Comparison of ENCODE assay signal across 8 cellular contexts in the genomic region with DNA sequence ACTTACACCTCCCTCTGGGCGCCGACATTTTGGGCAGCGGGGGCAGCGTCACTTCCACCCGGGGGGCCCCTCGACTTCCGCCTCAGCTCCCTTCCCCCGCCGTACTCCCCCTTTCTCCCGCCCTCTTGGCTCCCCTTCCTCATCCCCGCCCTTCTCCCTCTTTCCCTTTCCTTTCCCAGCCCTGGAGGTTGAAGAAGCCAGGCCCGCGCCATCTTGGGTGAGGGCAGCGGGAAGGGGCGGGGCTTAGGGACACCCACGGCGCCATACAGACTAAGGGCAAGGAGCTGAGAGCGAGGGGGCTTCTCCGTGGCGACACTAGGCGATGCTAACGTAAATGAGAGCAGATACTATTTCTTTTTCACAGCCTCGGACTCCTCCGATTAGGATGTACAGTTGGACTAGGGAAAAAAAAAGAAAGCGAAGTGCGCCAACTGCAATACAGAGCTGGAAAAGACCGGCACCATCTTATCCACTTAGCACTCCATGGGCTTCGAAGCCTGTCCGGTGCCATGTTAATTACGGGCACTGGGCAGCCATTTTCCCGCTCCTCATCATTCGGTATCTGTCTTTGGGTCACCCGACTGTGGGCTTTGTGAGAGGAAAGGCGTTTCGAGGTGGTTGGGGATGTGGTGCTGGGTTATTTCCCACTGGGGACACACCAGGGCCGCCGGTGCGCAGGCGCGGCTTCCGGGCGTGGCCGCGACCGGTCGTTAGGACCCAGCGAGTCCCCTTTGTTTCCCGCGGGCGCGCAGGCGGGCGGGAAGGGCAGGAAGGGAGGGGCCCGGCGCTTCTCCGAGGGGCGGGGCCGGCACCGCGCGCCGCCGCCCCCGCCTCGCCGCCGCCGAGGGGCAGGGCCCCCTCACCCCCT. TPM values are rescaled to one million over a fixed set of nuclear protein-coding genes. Genes with fewer than 3 reads are reported as not detected.
DNase-seq lines count a peak whose midpoint lies in the region; ATAC-seq and TF ChIP-seq lines count a peak whose summit lies in the region.

A gene with protein sequence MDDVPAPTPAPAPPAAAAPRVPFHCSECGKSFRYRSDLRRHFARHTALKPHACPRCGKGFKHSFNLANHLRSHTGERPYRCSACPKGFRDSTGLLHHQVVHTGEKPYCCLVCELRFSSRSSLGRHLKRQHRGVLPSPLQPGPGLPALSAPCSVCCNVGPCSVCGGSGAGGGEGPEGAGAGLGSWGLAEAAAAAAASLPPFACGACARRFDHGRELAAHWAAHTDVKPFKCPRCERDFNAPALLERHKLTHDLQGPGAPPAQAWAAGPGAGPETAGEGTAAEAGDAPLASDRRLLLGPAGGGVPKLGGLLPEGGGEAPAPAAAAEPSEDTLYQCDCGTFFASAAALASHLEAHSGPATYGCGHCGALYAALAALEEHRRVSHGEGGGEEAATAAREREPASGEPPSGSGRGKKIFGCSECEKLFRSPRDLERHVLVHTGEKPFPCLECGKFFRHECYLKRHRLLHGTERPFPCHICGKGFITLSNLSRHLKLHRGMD (minus strand): TSS at position 50 of the 868 bp plus-strand sequence. CDS start 1,652 bp downstream, outside the sequence.
A gene with protein sequence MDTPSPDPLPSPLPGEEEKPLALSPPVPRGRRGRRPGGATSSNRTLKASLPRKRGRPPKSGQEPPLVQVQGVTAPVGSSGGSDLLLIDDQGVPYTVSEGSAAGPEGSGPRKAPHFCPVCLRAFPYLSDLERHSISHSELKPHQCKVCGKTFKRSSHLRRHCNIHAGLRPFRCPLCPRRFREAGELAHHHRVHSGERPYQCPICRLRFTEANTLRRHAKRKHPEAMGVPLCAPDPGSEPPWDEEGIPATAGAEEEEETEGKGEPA (plus strand): TSS at position 821 of the 868 bp plus-strand sequence. CDS start 1,825 bp downstream, outside the sequence.

- H3K27me3 ChIP-seq in DOHH2 (ENCODE audit: control insufficient read depth, low read length) (no peaks in the 10 kb centered on the region), fibroblast of lung (ENCODE audit: control insufficient read depth, insufficient read depth, low read length) (no peaks in the 10 kb centered on the region)

- peaks cover 9% of the 10 kb centered on the region for H3K79me2 ChIP-seq in DOHH2 (ENCODE audit: control insufficient read depth, low read length)
- H3K79me2 ChIP-seq in fibroblast of lung (ENCODE audit: control insufficient read depth, insufficient read depth, low read length) = peaks cover 5% of the 10 kb centered on the region

- H3K36me3 ChIP-seq in DOHH2 (ENCODE audit: control insufficient read depth, low read length) = peaks cover 32% of the 10 kb centered on the region
- H3K36me3 ChIP-seq in fibroblast of lung (ENCODE audit: control insufficient read depth, insufficient read depth, low read length) = peaks cover 10% of the 10 kb centered on the region

- H3K27ac ChIP-seq in DOHH2 (ENCODE audit: low read depth, low read length) (peak within 1 kb of the TSS; percentile 88), RWPE1 (peak within 1 kb of the TSS; percentile 98), fibroblast of lung (ENCODE audit: insufficient read depth, low read length) (peak within 1 kb of the TSS; percentile 95)

- peak within 1 kb of the TSS; percentile 96 for H3K4me3 Mint-ChIP-seq in natural killer cell

- H3K4me1 Mint-ChIP-seq in natural killer cell = peaks cover 25 to 41% of the 10 kb centered on the region in 2 donors

- peak; percentile 69 to 85 (median 73) for ATAC-seq in natural killer cell

- H3K9me3 ChIP-seq in DOHH2 (ENCODE audit: control insufficient read depth, insufficient read depth, low read length) (no peaks in the 10 kb centered on the region), fibroblast of lung (ENCODE audit: control insufficient read depth, insufficient read depth, low read depth, low read length) (no peaks in the 10 kb centered on the region)

- no peaks in the 10 kb centered on the region for H3K9me3 Mint-ChIP-seq in natural killer cell

- H3F3A ChIP-seq in DOHH2 (ENCODE audit: control insufficient read depth, insufficient read depth) = peaks cover 16% of the 10 kb centered on the region

- H3K4me1 ChIP-seq in DOHH2 (ENCODE audit: control insufficient read depth, low read length) = peaks cover 36% of the 10 kb centered on the region
- H3K4me1 ChIP-seq in fibroblast of lung (ENCODE audit: control insufficient read depth, extremely low read depth, insufficient read depth, low read length) = peaks cover 4% of the 10 kb centered on the region

- H3K9me2 ChIP-seq in DOHH2 (replicated peaks; ENCODE audit: control insufficient read depth, low read length) = no peaks in the 10 kb centered on the region

- intact Hi-C loops in natural killer cell (cut with micrococcal nuclease) = loop anchor here (1.0 kb wide), 3 partner anchors 12 to 123 kb away; partner anchors contain the start of genes ZNF628 and ZNF784

- no peak for TF ChIP-seq CTCF in DOHH2 (IDR thresholded peaks at IDR 0.05; ENCODE audit: low read depth, low read length, poor library complexity, severe bottlenecking)
- TF ChIP-seq CTCF in RWPE1 (conservative IDR thresholded peaks at IDR 0.05; ENCODE audit: low read depth) = no peak
- no peak for TF ChIP-seq CTCF in fibroblast of lung (conservative IDR thresholded peaks at IDR 0.05 in 1 of 2, IDR thresholded peaks at IDR 0.05 in 1 of 2; ENCODE audit: low read depth in 1 of 2, low read length in 2 of 2)
- TF ChIP-seq CTCF in natural killer cell (IDR thresholded peaks at IDR 0.05) = no peak

- H3K4me2 ChIP-seq in DOHH2 (ENCODE audit: low read length) (peak within 1 kb of the TSS; percentile 84), fibroblast of lung (ENCODE audit: extremely low read depth, insufficient read depth, low read length) (peak within 1 kb of the TSS; percentile 81)

- CTCF ChIA-PET in RWPE1 (lab: Yijun Ruan, JAX) = interaction anchor here (0.5 kb wide), 1 partner anchor 31 kb away, joined by 3 read pairs; no protein-coding TSS in a partner anchor

- peak within 1 kb of the TSS; percentile 98 for H2AFZ ChIP-seq in fibroblast of lung (ENCODE audit: low read length)

- H3K36me3 Mint-ChIP-seq in natural killer cell = no peaks in the 10 kb centered on the region

- H3K4me3 ChIP-seq in DOHH2 (ENCODE audit: low read length) (peak within 1 kb of the TSS; percentile 84), fibroblast of lung (replicated peaks in 1 of 4; ENCODE audit: control extremely low read depth in 1 of 4, insufficient read depth in 1 of 4, low read depth in 3 of 4, low read length in 4 of 4) (peak within 1 kb of the TSS; percentile 70 to 82 (median 76))

- DNase-seq in GOT3 (lab: John Stamatoyannopoulos, UW) = peak; percentile 89
- DNase-seq in LoVo (ENCODE audit: low spot score) = peak; percentile 97
- DNase-seq in RWPE1 (ENCODE audit: low spot score) = peak; percentile 90
- peak; percentile 89 to 92 for DNase-seq in activated T-helper 1 cell treated with anti-CD3 and anti-CD28 coated beads, Interleukin-2, amount 50 U/mL, for 16 hours (ENCODE audit: low read depth in 1 of 2, low spot score in 1 of 2)
- peak; percentile 98 to 99 for DNase-seq in fibroblast of lung (ENCODE audit: low read depth in 2 of 2)
- peak; percentile 93 for DNase-seq in natural killer cell
- DNase-seq in stimulated activated naive CD4-positive, alpha-beta T cell (lab: John Stamatoyannopoulos, UW) = peak; percentile 93 to 99 (median 95)

- H3K27me3 Mint-ChIP-seq in natural killer cell (ENCODE audit: low read depth in 2 of 2) = no peaks in the 10 kb centered on the region

- peak within 1 kb of the TSS; percentile 86 for H3K9ac ChIP-seq in fibroblast of lung (ENCODE audit: insufficient read depth, low read length)

- POLR2A ChIA-PET in RWPE1 (lab: Yijun Ruan, JAX; ENCODE audit: low non-redundant PET) = interaction anchor here (0.6 to 0.9 kb wide), 4 partner anchors 19 to 194 kb away, joined by 4 to 6 read pairs (median 4); partner anchors contain the start of genes ZNF579 and ZNF628

- H4K20me1 ChIP-seq in DOHH2 (ENCODE audit: control insufficient read depth, insufficient read depth, low read depth, low read length) (no peaks in the 10 kb centered on the region), fibroblast of lung (ENCODE audit: control insufficient read depth, extremely low read depth, insufficient read depth, low read length) (no peaks in the 10 kb centered on the region)

- H3K27ac Mint-ChIP-seq in natural killer cell = peak within 1 kb of the TSS; percentile 96 to 99

RNA-seq across cellular contexts. Expression of the first gene that starts in this region (rescaled TPM):
- 2.3 TPM in 2 replicates for total RNA-seq in fibroblast of lung
- 1.8 and 2.7 TPM in 2 replicates for polyA plus RNA-seq in fibroblast of lung
- polyA plus RNA-seq in fibroblast of lung (2012) = 5.8 and 7.3 TPM in 2 replicates
- 4.6 and 12.7 TPM in 2 replicates for polyA minus RNA-seq in fibroblast of lung (ENCODE audit: low replicate concordance)
- total RNA-seq in natural killer cell = 10 to 100 TPM in 2 of 3 donors, 1 to 10 TPM in 1; 8.5 to 18.2 (median 10.3) TPM

RNA-seq across cellular contexts. Expression of the second gene that starts in this region (rescaled TPM):
- 13.4 and 16.8 TPM in 2 replicates for total RNA-seq in fibroblast of lung
- 2.4 and 2.6 TPM in 2 replicates for polyA plus RNA-seq in fibroblast of lung
- 7.4 and 8.6 TPM in 2 replicates for polyA plus RNA-seq in fibroblast of lung (2012)
- 0.96 and 1.8 TPM in 2 replicates for polyA minus RNA-seq in fibroblast of lung (ENCODE audit: low replicate concordance)
- 10 to 100 TPM in 2 of 3 donors, 1 to 10 TPM in 1; 9.2 to 12.6 (median 12.5) TPM for total RNA-seq in natural killer cell

Comparison
In these comparisons a context has a peak if more than half of its experiments do, and no peak if none do; other contexts are left out.
1. Peak in every context shown above with its lines: DNase-seq, ATAC-seq, H3K4me3 ChIP-seq and H3K27ac ChIP-seq.